ENCODE assay signal across 22 cellular contexts in the genomic region with DNA sequence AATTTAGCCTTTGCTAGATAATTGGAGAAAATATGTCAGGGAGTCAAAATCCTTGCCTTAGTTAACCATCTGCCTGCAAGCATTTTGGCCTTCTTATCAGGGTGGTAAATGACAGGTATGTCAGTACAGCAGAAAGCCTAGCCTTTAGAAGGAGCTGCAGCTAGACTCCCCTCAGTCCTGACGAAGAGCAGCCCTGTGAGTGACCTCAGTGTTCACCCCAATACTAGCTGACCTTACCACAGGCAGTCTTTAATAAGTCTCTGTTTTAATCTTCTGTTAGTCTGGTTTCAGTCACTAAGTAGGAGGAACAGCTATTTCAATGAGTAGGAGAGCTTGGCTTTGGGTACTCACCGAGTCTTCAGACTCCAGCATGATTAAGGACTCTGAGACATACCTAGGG.
"Had no signal": no experiment of that assay in that cellular context is flagged by ENCODE, and none has a peak within 500 bp of the region (broad histone marks: within the 10 kb centered on the region; RNA-seq: fewer than 3 reads in every experiment).

No MANE protein-coding gene starts in this region.

- H3K9ac ChIP-seq: SK-N-SH had no signal

- H3K36me3 ChIP-seq: MG63 had no signal

- ATAC-seq: HepG2, Panc1 had no signal

- H3K27ac ChIP-seq: RWPE1 had no signal

- H3K9me3 ChIP-seq: MG63, SK-N-SH had no signal

- H3K4me2 ChIP-seq: SK-N-SH had no signal

- H3K4me3 ChIP-seq: MG63 had no signal

- H3K27me3 ChIP-seq: MG63 had no signal

- FAIRE-seq: HepG2 had no signal

- DNase-seq: IMR-90, Karpas-422, KG1, MG63, NCI-H1092, NCI-H1105 treated with DMSO at 0.1 percent for 48 hours, NCI-H1417 treated with DMSO at 0.1 percent for 48 hours, NCI-H187, NCI-H2029, NCI-H2081 treated with DMSO at 0.1 percent for 48 hours, NCI-H2171, NCI-H226, NCI-H446, NCI-H510A, NCI-H524 treated with DMSO at 0.1 percent for 48 hours, NCI-H69, NCI-H774, SHP77, SK-N-SH had no signal
